Comparison of ENCODE assay signal across 8 cellular contexts in genomic region chr6:122381494-122382083, GRCh38. TPM values are rescaled to one million over a fixed set of nuclear protein-coding genes. Genes with fewer than 3 reads are reported as not detected.
DNase-seq lines count a peak whose midpoint lies in the region; ATAC-seq, FAIRE-seq and TF ChIP-seq lines count a peak whose summit lies in the region.

No MANE protein-coding gene starts in this region.

- intact Hi-C loops in esophagus squamous epithelium (cut with DNase I) (no loop called here), testis (cut with DNase I; ENCODE audit: low total_unique reads) (no loop called here)

- peaks cover 0 to 6% (median 0%) of the 10 kb centered on the region in 4 donors for H3K27me3 ChIP-seq in esophagus squamous epithelium
- H3K27me3 ChIP-seq in testis = no peaks in the 10 kb centered on the region

- H3K9me3 ChIP-seq in esophagus squamous epithelium (no peaks in the 10 kb centered on the region), testis (no peaks in the 10 kb centered on the region)

- WGBS in esophagus squamous epithelium, 2 donors = 6 to 8% methylated on average over 6 of the region's 6 CpGs
- WGBS in testis, 2 donors = 26 to 36% methylated on average over 6 of the region's 6 CpGs

- no peak overlapping the region for H3K27ac ChIP-seq in esophagus squamous epithelium
- H3K27ac ChIP-seq in testis = no peak overlapping the region

- FAIRE-seq in D721Med (lab: Jason Lieb, UNC) = no peak

- no peak for TF ChIP-seq POLR2A in esophagus squamous epithelium (IDR thresholded peaks at IDR 0.05)
- no peak for TF ChIP-seq POLR2A in testis (IDR thresholded peaks at IDR 0.05)

- H3K9me3 Mint-ChIP-seq in nephron = peaks cover 9% of the 10 kb centered on the region

- H3K36me3 ChIP-seq in esophagus squamous epithelium (no peaks in the 10 kb centered on the region), testis (ENCODE audit: low read depth, missing control alignments) (no peaks in the 10 kb centered on the region)

- H3K27ac Mint-ChIP-seq in nephron = no peak overlapping the region

- DNase-seq in D721Med (ENCODE audit: insufficient read length, low spot score) = no peak
- peak; percentile 56 for DNase-seq in NOMO-1 treated with DMSO at 0.1 percent for 48 hours (lab: John Stamatoyannopoulos, UW; ENCODE audit: unreplicated experiment)
- DNase-seq in activated CD8-positive, alpha-beta memory T cell treated with anti-CD3 and anti-CD28 coated beads, Interleukin-2, amount 50 U/mL, for 4 hours = peak; percentile 53
- no peak for DNase-seq in esophagus squamous epithelium (lab: John Stamatoyannopoulos, UW)
- peak; percentile 71 for DNase-seq in testis

- no peaks in the 10 kb centered on the region for H3K36me3 Mint-ChIP-seq in nephron (ENCODE audit: low read depth)

- H3K4me1 ChIP-seq in esophagus squamous epithelium = no peaks in the 10 kb centered on the region
- H3K4me1 ChIP-seq in testis = no peaks in the 10 kb centered on the region

- H3K4me1 Mint-ChIP-seq in nephron = no peaks in the 10 kb centered on the region

- H3K4me3 Mint-ChIP-seq in nephron = no peak overlapping the region

- H3K27me3 Mint-ChIP-seq in nephron (ENCODE audit: low read depth) = peaks cover 6% of the 10 kb centered on the region

- ATAC-seq in GM19455 (IDR thresholded peaks at IDR 0.05; ENCODE audit: unreplicated experiment) (peak; percentile 99), HG03520 (IDR thresholded peaks at IDR 0.05; ENCODE audit: unreplicated experiment) (peak; percentile 100)

- H3K4me3 ChIP-seq in esophagus squamous epithelium (no peak overlapping the region), testis (no peak overlapping the region)

- TF ChIP-seq CTCF in D721Med (IDR thresholded peaks at IDR 0.05; ENCODE audit: insufficient read depth, missing control alignments) = peak; percentile 71
- TF ChIP-seq CTCF in esophagus squamous epithelium (IDR thresholded peaks at IDR 0.05) = peak; percentile 62 to 78 (median 69)
- peak; percentile 70 to 72 (median 71) for TF ChIP-seq CTCF in nephron (IDR thresholded peaks at IDR 0.05; ENCODE audit: unreplicated experiment in 3 of 3)
- peak; percentile 38 to 63 (median 54) for TF ChIP-seq CTCF in testis (IDR thresholded peaks at IDR 0.05)

RNA-seq across cellular contexts. Expression of gene HSF2, which starts 17.9 kb away (rescaled TPM):
- total RNA-seq in esophagus squamous epithelium = 10 to 100 TPM in 2 of 4 donors, 1 to 10 TPM in 2; 2.3 to 17.0 (median 10.5) TPM
- total RNA-seq in testis = 10 to 100 TPM; 96.1 to 96.2 TPM
- 45.1 TPM for polyA plus RNA-seq in testis (ENCODE audit: insufficient read depth, low read depth, low replicate concordance)

Comparison
In these comparisons a context has a peak if more than half of its experiments do, and no peak if none do; other contexts are left out.
1. DNase-seq: peak in NOMO-1 treated with DMSO at 0.1 percent for 48 hours (single experiment), activated CD8-positive, alpha-beta memory T cell treated with anti-CD3 and anti-CD28 coated beads, Interleukin-2, amount 50 U/mL, for 4 hours (single experiment) and testis (single experiment); none in D721Med (single experiment) and esophagus squamous epithelium (single experiment).
2. RNA of gene HSF2, which starts 17.9 kb away (total RNA-seq): 96.1 to 96.2 TPM in testis; 2.3 to 17.0 TPM in esophagus squamous epithelium; every median in the first group is over 4 times any median in the second.
3. Peak in every context shown above with its lines, with median percentiles within 50 percentile points of each other: CTCF ChIP-seq.